In the genomic region with DNA sequence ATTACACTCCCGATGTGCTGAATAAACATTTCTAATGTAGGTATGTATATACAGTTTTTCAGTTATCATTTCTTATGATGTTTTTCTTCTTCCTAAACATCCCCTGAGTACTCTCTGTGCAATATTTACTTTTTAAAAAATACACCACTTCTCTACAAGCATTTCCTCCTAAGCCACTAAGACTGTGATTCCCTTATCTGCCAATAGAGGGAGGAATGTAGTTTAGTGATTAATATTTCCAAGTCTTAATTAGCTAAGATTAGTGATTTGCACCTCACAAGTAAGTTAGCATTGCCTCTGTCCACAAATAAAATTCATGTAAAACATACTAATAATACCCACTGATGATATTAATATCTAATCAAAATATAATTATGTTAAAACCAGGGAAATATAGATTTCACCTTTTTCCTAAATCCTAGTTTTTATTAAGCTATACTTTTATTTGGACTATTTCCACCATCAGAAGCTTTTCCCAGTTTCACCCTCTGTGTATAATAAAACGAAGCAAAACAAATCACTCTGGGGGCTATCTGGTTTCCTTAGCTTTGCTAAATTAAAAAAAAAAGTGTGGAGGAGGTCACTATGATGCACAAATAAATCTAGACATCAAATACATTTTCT, we compare ENCODE assay signal across 11 cellular contexts.
DNase-seq lines count a peak whose midpoint lies in the region; ATAC-seq and TF ChIP-seq lines count a peak whose summit lies in the region.
"Had no signal": no experiment of that assay in that cellular context is flagged by ENCODE, and none has a peak within 500 bp of the region (broad histone marks: within the 10 kb centered on the region; RNA-seq: fewer than 3 reads in every experiment).

No MANE protein-coding gene starts in this region.

- no peak overlapping the region for H3K9ac ChIP-seq in DND-41 (ENCODE audit: low read depth, low read length)

- H2AFZ ChIP-seq in DND-41 (ENCODE audit: low read depth, low read length) = no peak overlapping the region

- intact Hi-C loops in lower lobe of right lung (cut with DNase I) (no loop called here), prostate gland (cut with DNase I) (no loop called here)

- no peak for TF ChIP-seq POLR2A in prostate gland (IDR thresholded peaks at IDR 0.05)

- no peaks in the 10 kb centered on the region for H3K9me3 ChIP-seq in DND-41 (ENCODE audit: insufficient read depth, low read length, severe bottlenecking)
- H3K9me3 ChIP-seq in lower lobe of right lung = no peaks in the 10 kb centered on the region
- H3K9me3 ChIP-seq in prostate gland = no peaks in the 10 kb centered on the region
- H3K9me3 ChIP-seq: Peyer's patch had no signal

- in situ Hi-C loops in astrocyte of the spinal cord (cut with HindIII; ENCODE audit: low sequenced_read_pairs) = no loop called here

- H3K27ac ChIP-seq in DND-41 (ENCODE audit: low read length) (no peak overlapping the region), lower lobe of right lung (no peak overlapping the region), prostate gland (no peak overlapping the region)
- H3K27ac ChIP-seq: coronary artery, Peyer's patch had no signal

- H4K20me1 ChIP-seq in DND-41 (ENCODE audit: insufficient read depth, low read length) = no peaks in the 10 kb centered on the region

- TF ChIP-seq CTCF in DND-41 (IDR thresholded peaks at IDR 0.05; ENCODE audit: borderline replicate concordance, extremely low read depth, low read length, poor library complexity, severe bottlenecking) (peak; percentile 54), astrocyte of the spinal cord (IDR thresholded peaks at IDR 0.05; ENCODE audit: low read depth, low read length) (peak; percentile 74), lower lobe of right lung (IDR thresholded peaks at IDR 0.05) (peak; percentile 50), prostate gland (IDR thresholded peaks at IDR 0.05) (peak in 1 of 4 experiments; percentile 21)

- no peak overlapping the region for H3K4me3 ChIP-seq in DND-41 (ENCODE audit: low read depth in 1 of 2, low read length in 2 of 2)
- H3K4me3 ChIP-seq in astrocyte of the spinal cord (ENCODE audit: low read depth, low read length) = no peak overlapping the region
- H3K4me3 ChIP-seq in lower lobe of right lung = no peak overlapping the region
- no peak overlapping the region for H3K4me3 ChIP-seq in prostate gland
- H3K4me3 ChIP-seq: coronary artery, Peyer's patch had no signal

- DNase-seq in DND-41 (no peak), astrocyte of the spinal cord (ENCODE audit: low read depth, low spot score) (peak; percentile 25), lower lobe of right lung (no peak), NCI-H446 (lab: John Stamatoyannopoulos, UW) (no peak), NCI-H2107 (lab: John Stamatoyannopoulos, UW) (no peak), prostate gland (ENCODE audit: low spot score) (no peak)
- DNase-seq: Peyer's patch; stimulated activated CD4-positive, alpha-beta T cell treated with anti-CD3 and anti-CD28 coated beads, Interleukin-12 subunit alpha, Interleukin-12 subunit beta, amount 100 ng/mL, for 4 hours had no signal

- no peak overlapping the region for H3K4me2 ChIP-seq in DND-41 (ENCODE audit: insufficient read depth, low read length)

- H3K27me3 ChIP-seq in DND-41 (ENCODE audit: insufficient read depth, low read length, poor library complexity) (no peaks in the 10 kb centered on the region), lower lobe of right lung (ENCODE audit: low read depth) (no peaks in the 10 kb centered on the region), prostate gland (replicated peaks; ENCODE audit: insufficient read depth) (no peaks in the 10 kb centered on the region)
- H3K27me3 ChIP-seq: Peyer's patch had no signal

- no peaks in the 10 kb centered on the region for H3K79me2 ChIP-seq in DND-41 (ENCODE audit: insufficient read depth, low read length)

- ATAC-seq in DND-41 (ENCODE audit: insufficient read depth, low read depth) (no peak), HG03432 (IDR thresholded peaks at IDR 0.05; ENCODE audit: unreplicated experiment) (peak; percentile 60), lower lobe of right lung (no peak), GM19455 (IDR thresholded peaks at IDR 0.05; ENCODE audit: unreplicated experiment) (no peak)

- H3K4me1 ChIP-seq in DND-41 (ENCODE audit: insufficient read depth, low read length) (no peaks in the 10 kb centered on the region), lower lobe of right lung (no peaks in the 10 kb centered on the region), prostate gland (replicated peaks) (no peaks in the 10 kb centered on the region)
- H3K4me1 ChIP-seq: Peyer's patch had no signal

- WGBS in prostate gland = 82% methylated on average over 2 of the region's 2 CpGs

- H3K36me3 ChIP-seq in DND-41 (ENCODE audit: insufficient read depth, low read length) (no peaks in the 10 kb centered on the region), lower lobe of right lung (no peaks in the 10 kb centered on the region), prostate gland (no peaks in the 10 kb centered on the region)
- H3K36me3 ChIP-seq: Peyer's patch had no signal
